ENCODE assay signal across 8 cellular contexts in genomic region chr2:25982273-25982967, GRCh38. TPM values are rescaled to one million over a fixed set of nuclear protein-coding genes. Genes with fewer than 3 reads are reported as not detected.
DNase-seq lines count a peak whose midpoint lies in the region; ATAC-seq and TF ChIP-seq lines count a peak whose summit lies in the region.

KIF3C (minus strand) TSS chr2:25982497; CDS start chr2:25981917, 580 bp downstream.

- H3K27me3 ChIP-seq in effector memory CD4-positive, alpha-beta T cell (replicated peaks; ENCODE audit: control insufficient read depth, insufficient read depth, low read length, poor library complexity, severe bottlenecking) = no peaks in the 10 kb centered on the region
- H3K27me3 ChIP-seq in lung (ENCODE audit: control insufficient read depth, insufficient read depth) = no peaks in the 10 kb centered on the region

- ATAC-seq in GM18870 (IDR thresholded peaks at IDR 0.05; ENCODE audit: unreplicated experiment) (peak; percentile 47), HG03432 (IDR thresholded peaks at IDR 0.05; ENCODE audit: unreplicated experiment) (peak; percentile 80), lung (ENCODE audit: insufficient read depth, low FRiP score) (peak; percentile 86)

- H3K27ac ChIP-seq in effector memory CD4-positive, alpha-beta T cell (ENCODE audit: insufficient read depth, low read length, poor library complexity, severe bottlenecking) = peak within 1 kb of the TSS; percentile 42
- H3K27ac ChIP-seq in lung (ENCODE audit: low read depth in 1 of 2, low read length in 1 of 2) = peak within 1 kb of the TSS in 1 of 2 donors; percentile 51

- peak within 1 kb of the TSS; percentile 69 for H3K4me3 ChIP-seq in effector memory CD4-positive, alpha-beta T cell (ENCODE audit: insufficient read depth, low read depth, low read length, poor library complexity, severe bottlenecking)
- peak within 1 kb of the TSS; percentile 63 for H3K4me3 ChIP-seq in lung

- 1% methylated on average over 38 to 58 of the region's 58 CpGs for WGBS in lung, 2 donors

- H3K4me1 ChIP-seq in effector memory CD4-positive, alpha-beta T cell (ENCODE audit: control insufficient read depth, insufficient read depth, low read length, poor library complexity, severe bottlenecking) = peaks cover 8% of the 10 kb centered on the region
- peaks cover 0 to 12% of the 10 kb centered on the region in 2 donors for H3K4me1 ChIP-seq in lung (ENCODE audit: control insufficient read depth in 2 of 2, insufficient read depth in 2 of 2, low read length in 2 of 2)

- no peaks in the 10 kb centered on the region for H3K9me3 ChIP-seq in effector memory CD4-positive, alpha-beta T cell (ENCODE audit: control insufficient read depth, low read length)
- no peaks in the 10 kb centered on the region for H3K9me3 ChIP-seq in lung (ENCODE audit: control insufficient read depth in 2 of 2, insufficient read depth in 1 of 2, low read length in 1 of 2)

- TF ChIP-seq CTCF in lung (IDR thresholded peaks at IDR 0.05; ENCODE audit: control extremely low read depth, extremely low read depth) = no peak

- no peaks in the 10 kb centered on the region for H3K36me3 ChIP-seq in effector memory CD4-positive, alpha-beta T cell (ENCODE audit: control insufficient read depth, insufficient read depth, low read length)
- H3K36me3 ChIP-seq in lung (ENCODE audit: control insufficient read depth in 2 of 2, insufficient read depth in 2 of 2, low read length in 2 of 2) = no peaks in the 10 kb centered on the region

- DNase-seq in 8988T (peak; percentile 73), NCI-H774 (lab: John Stamatoyannopoulos, UW) (peak; percentile 60), lung (ENCODE audit: low spot score) (peak; percentile 61)
- DNase-seq in activated CD8-positive, alpha-beta memory T cell treated with anti-CD3 and anti-CD28 coated beads for 1 hour (ENCODE audit: extremely low read depth in 1 of 2, low read depth in 1 of 2) = peak; percentile 32 to 57
- peak; percentile 48 to 64 (median 58) for DNase-seq in effector memory CD4-positive, alpha-beta T cell
- peak; percentile 45 to 50 (median 48) for DNase-seq in stimulated activated CD4-positive, alpha-beta T cell treated with anti-CD3 and anti-CD28 coated beads, TNF-alpha, amount 100 ng/mL, for 4 hours (ENCODE audit: low read depth in 3 of 3)

RNA-seq across cellular contexts. Expression of gene KIF3C, which starts in this region (rescaled TPM):
- 1 to 10 TPM; 6.2 TPM for total RNA-seq in lung
- 1 to 10 TPM; 1.1 to 2.2 TPM for polyA plus RNA-seq in lung
